Comparison of ENCODE assay signal across 28 cellular contexts in genomic region chr11:120662071-120662611, GRCh38.
"Had no signal": no experiment of that assay in that cellular context is flagged by ENCODE, and none has a peak within 500 bp of the region (broad histone marks: within the 10 kb centered on the region; RNA-seq: fewer than 3 reads in every experiment).

No MANE protein-coding gene starts in this region.

- H3K27ac Mint-ChIP-seq: activated CD4-positive, alpha-beta T cell treated with anti-CD3 and anti-CD28 coated beads, Interleukin-2, amount 10 ng/mL, durations not matched to agents 7 days and 5 days; activated CD8-positive, alpha-beta T cell treated with anti-CD3 and anti-CD28 coated beads for 36 hours; activated naive CD4-positive, alpha-beta T cell treated with anti-CD3 and anti-CD28 coated beads, Interleukin-2, amount 50 U/mL, for 24 hours; activated naive CD8-positive, alpha-beta T cell treated with anti-CD3 and anti-CD28 coated beads, Interleukin-2, amount 50 U/mL, for 24 hours; activated T-helper 17 cell treated with anti-CD3 and anti-CD28 coated beads, Interleukin-2, amount 50 U/mL, for 72 hours; immature natural killer cell; naive thymus-derived CD8-positive, alpha-beta T cell; T-helper 1 cell treated with Interleukin-12 subunit alpha and Interleukin-12 subunit beta and Interleukin-4 antibody, amounts not matched to agents 30 μg/mL and 1 μg/mL, for 36 hours had no signal

- ATAC-seq: activated CD8-positive, alpha-beta T cell treated with anti-CD3 and anti-CD28 coated beads for 36 hours; activated naive CD8-positive, alpha-beta T cell treated with anti-CD3 and anti-CD28 coated beads, Interleukin-2, amount 50 U/mL, for 24 hours; activated T-cell treated with anti-CD3 and anti-CD28 coated beads, Interleukin-2, amount 50 U/mL, for 4 hours; activated T-helper 17 cell treated with anti-CD3 and anti-CD28 coated beads, Interleukin-2, amount 50 U/mL, for 72 hours; left colon; naive thymus-derived CD8-positive, alpha-beta T cell; right lobe of liver; stimulated activated naive CD8-positive, alpha-beta T cell treated with anti-CD3 and anti-CD28 coated beads, Interleukin-15, Interleukin-2, amounts not matched to agents 100 U/mL and 50 U/mL, for 24 hours had no signal

- H3K27me3 ChIP-seq: colonic mucosa, right lobe of liver, vagina had no signal

- DNase-seq: activated CD4-positive, alpha-beta T cell treated with anti-CD3 and anti-CD28 coated beads for 1 hour; activated CD4-positive, alpha-beta T cell treated with anti-CD3 and anti-CD28 coated beads, Interleukin-2, amount 10 ng/mL, durations not matched to agents 7 days and 5 days; activated CD8-positive, alpha-beta T cell treated with anti-CD3 and anti-CD28 coated beads for 36 hours; activated naive CD8-positive, alpha-beta T cell treated with anti-CD3 and anti-CD28 coated beads, Interleukin-2, amount 50 U/mL, for 24 hours; activated T-cell treated with anti-CD3 and anti-CD28 coated beads, Interleukin-2, amount 50 U/mL, for 4 hours; colonic mucosa; effector CD8-positive, alpha-beta T cell; hippocampal formation; immature natural killer cell; kidney; left colon; mammary epithelial cell; right lobe of liver; stimulated activated CD4-positive, alpha-beta T cell treated with anti-CD3 and anti-CD28 coated beads, Interleukin-12 subunit alpha, Interleukin-12 subunit beta, amount 100 ng/mL, for 4 hours; stimulated activated CD4-positive, alpha-beta T cell treated with anti-CD3 and anti-CD28 coated beads, Interleukin-4, amount 100 ng/mL, for 1 hour; stimulated activated naive CD8-positive, alpha-beta T cell treated with anti-CD3 and anti-CD28 coated beads, Interleukin-15, Interleukin-2, amounts not matched to agents 100 U/mL and 50 U/mL, for 24 hours; T-helper 9 cell; trophoblast cell had no signal

- H3K4me3 Mint-ChIP-seq: activated CD4-positive, alpha-beta T cell treated with anti-CD3 and anti-CD28 coated beads, Interleukin-2, amount 10 ng/mL, durations not matched to agents 7 days and 5 days; activated CD8-positive, alpha-beta T cell treated with anti-CD3 and anti-CD28 coated beads for 36 hours; activated naive CD4-positive, alpha-beta T cell treated with anti-CD3 and anti-CD28 coated beads, Interleukin-2, amount 50 U/mL, for 24 hours; activated naive CD8-positive, alpha-beta T cell treated with anti-CD3 and anti-CD28 coated beads, Interleukin-2, amount 50 U/mL, for 24 hours; activated T-cell treated with anti-CD3 and anti-CD28 coated beads, Interleukin-2, amount 50 U/mL, for 4 hours; activated T-helper 17 cell treated with anti-CD3 and anti-CD28 coated beads, Interleukin-2, amount 50 U/mL, for 72 hours; central memory CD8-positive, alpha-beta T cell; immature natural killer cell; naive thymus-derived CD8-positive, alpha-beta T cell; T-helper 1 cell treated with Interleukin-12 subunit alpha and Interleukin-12 subunit beta and Interleukin-4 antibody, amounts not matched to agents 30 μg/mL and 1 μg/mL, for 36 hours had no signal

- H3K4me1 Mint-ChIP-seq: activated CD4-positive, alpha-beta T cell treated with anti-CD3 and anti-CD28 coated beads, Interleukin-2, amount 10 ng/mL, durations not matched to agents 7 days and 5 days; activated naive CD4-positive, alpha-beta T cell treated with anti-CD3 and anti-CD28 coated beads, Interleukin-2, amount 50 U/mL, for 24 hours; activated naive CD8-positive, alpha-beta T cell treated with anti-CD3 and anti-CD28 coated beads, Interleukin-2, amount 50 U/mL, for 24 hours; activated T-helper 17 cell treated with anti-CD3 and anti-CD28 coated beads, Interleukin-2, amount 50 U/mL, for 72 hours; central memory CD8-positive, alpha-beta T cell; naive thymus-derived CD8-positive, alpha-beta T cell had no signal

- H3K36me3 ChIP-seq: colonic mucosa, right lobe of liver, thoracic aorta, vagina had no signal

- H3K4me1 ChIP-seq: colonic mucosa, right lobe of liver, vagina had no signal

- H3K27ac ChIP-seq: colonic mucosa, right lobe of liver, thoracic aorta, vagina had no signal

- H3K9me3 Mint-ChIP-seq: activated CD4-positive, alpha-beta T cell treated with anti-CD3 and anti-CD28 coated beads, Interleukin-2, amount 10 ng/mL, durations not matched to agents 7 days and 5 days; activated CD8-positive, alpha-beta T cell treated with anti-CD3 and anti-CD28 coated beads for 36 hours; activated naive CD4-positive, alpha-beta T cell treated with anti-CD3 and anti-CD28 coated beads, Interleukin-2, amount 50 U/mL, for 24 hours; activated naive CD8-positive, alpha-beta T cell treated with anti-CD3 and anti-CD28 coated beads, Interleukin-2, amount 50 U/mL, for 24 hours; activated T-cell treated with anti-CD3 and anti-CD28 coated beads, Interleukin-2, amount 50 U/mL, for 4 hours; activated T-helper 17 cell treated with anti-CD3 and anti-CD28 coated beads, Interleukin-2, amount 50 U/mL, for 72 hours; central memory CD8-positive, alpha-beta T cell; immature natural killer cell; naive thymus-derived CD8-positive, alpha-beta T cell; T-helper 1 cell treated with Interleukin-12 subunit alpha and Interleukin-12 subunit beta and Interleukin-4 antibody, amounts not matched to agents 30 μg/mL and 1 μg/mL, for 36 hours had no signal

- FAIRE-seq: bronchial epithelial cell, frontal cortex, kidney, TTC549 had no signal

- H3K4me3 ChIP-seq: colonic mucosa, right lobe of liver, thoracic aorta, vagina had no signal

- H3K9me3 ChIP-seq: colonic mucosa, right lobe of liver, thoracic aorta, vagina had no signal

- H3K36me3 Mint-ChIP-seq: activated naive CD4-positive, alpha-beta T cell treated with anti-CD3 and anti-CD28 coated beads, Interleukin-2, amount 50 U/mL, for 24 hours; immature natural killer cell; naive thymus-derived CD8-positive, alpha-beta T cell had no signal
